10 cellular contexts compared by ENCODE assay signal in the genomic region with DNA sequence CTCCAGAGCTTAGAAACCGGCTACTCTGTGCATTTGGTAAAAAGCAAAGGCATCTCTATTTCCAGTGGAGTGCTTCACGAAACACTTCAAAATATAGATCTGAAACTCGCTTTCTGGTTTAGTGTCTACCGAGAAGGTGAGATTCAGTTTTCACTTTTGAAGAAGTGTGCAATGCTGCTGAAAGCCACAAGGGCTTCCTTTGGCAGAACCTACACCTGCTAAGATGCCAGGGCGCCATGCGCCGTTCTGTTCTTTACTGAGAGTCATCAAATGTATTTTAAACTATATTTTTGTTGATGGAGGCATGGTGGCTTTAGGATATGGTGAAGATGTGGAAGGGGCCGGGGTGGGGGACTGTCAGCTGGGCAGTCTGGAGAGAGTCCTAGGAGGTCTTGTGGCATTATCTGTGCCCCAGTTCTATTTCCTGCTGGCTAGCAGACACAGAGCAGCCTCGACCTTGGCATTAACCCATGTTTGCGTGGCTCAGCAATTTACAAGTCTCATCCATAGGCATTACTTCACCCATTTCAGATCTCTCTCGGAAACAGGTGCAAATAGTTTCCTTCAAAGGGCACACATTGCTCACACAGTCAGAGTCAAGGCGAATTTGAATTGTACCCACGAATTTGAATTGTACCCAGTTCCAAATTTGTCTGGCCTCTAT. TPM values are rescaled to one million over a fixed set of nuclear protein-coding genes. Genes with fewer than 3 reads are reported as not detected.
DNase-seq lines count a peak whose midpoint lies in the region; ATAC-seq and TF ChIP-seq lines count a peak whose summit lies in the region.
"Had no signal": no experiment of that assay in that cellular context is flagged by ENCODE, and none has a peak within 500 bp of the region (broad histone marks: within the 10 kb centered on the region; RNA-seq: fewer than 3 reads in every experiment).

No MANE protein-coding gene starts in this region.

- H3K79me1 ChIP-seq in trophoblast cell (ENCODE audit: low read length) = no peaks in the 10 kb centered on the region

- no peak overlapping the region for H3K23ac ChIP-seq in trophoblast cell (ENCODE audit: low read length)

- CTCF ChIA-PET in CD8-positive, alpha-beta memory T cell (lab: Charles Lee) = interaction anchor here (0.6 to 1.8 kb wide), 4 partner anchors 10 to 265 kb away, joined by 3 to 4 read pairs (median 4); no protein-coding TSS in a partner anchor

- peak overlapping the region in 6 of 8 donors; percentile 3 to 89 (median 38) for H3K27ac Mint-ChIP-seq in CD8-positive, alpha-beta memory T cell

- no peak overlapping the region for H2BK120ac ChIP-seq in trophoblast cell (ENCODE audit: insufficient read depth, low read length, poor library complexity)

- intact Hi-C loops in sigmoid colon (cut with DNase I) = loop anchor here (2.0 kb wide), 1 partner anchor 20 kb away; no protein-coding TSS in a partner anchor
- intact Hi-C loops in vagina (cut with DNase I) = no loop called here

- POLR2A ChIA-PET in CD8-positive, alpha-beta memory T cell (lab: Charles Lee) = no interaction called here

- H3K27me3 Mint-ChIP-seq in CD8-positive, alpha-beta memory T cell = peaks cover 6 to 46% of the 10 kb centered on the region in 2 donors

- TF ChIP-seq POLR2A in sigmoid colon (IDR thresholded peaks at IDR 0.05) (no peak), vagina (IDR thresholded peaks at IDR 0.05) (no peak)

- no peak overlapping the region for H2AK5ac ChIP-seq in trophoblast cell (ENCODE audit: low read length)

- no peaks in the 10 kb centered on the region for H3K9me3 Mint-ChIP-seq in CD8-positive, alpha-beta memory T cell
- H3K9me3 Mint-ChIP-seq: dendritic cell treated with granulocyte-macrophage colony-stimulating factor and Interleukin-4, amounts not matched to agents 40 ng/mL and 50 ng/mL, for 4 days had no signal

- TF ChIP-seq CTCF in sigmoid colon (IDR thresholded peaks at IDR 0.05) (peak in 2 of 4 experiments; percentile 31 to 35), vagina (IDR thresholded peaks at IDR 0.05) (no peak)

- peaks cover 22% of the 10 kb centered on the region for H3K4me1 ChIP-seq in CD8-positive, alpha-beta memory T cell (ENCODE audit: insufficient read depth, low read length)
- H3K4me1 ChIP-seq in sigmoid colon (peaks cover 0 to 54% (median 37%) of the 10 kb centered on the region in 4 donors), trophoblast cell (ENCODE audit: control insufficient read depth in 1 of 2, insufficient read depth in 2 of 2, low read length in 2 of 2) (no peaks in the 10 kb centered on the region), vagina (no peaks in the 10 kb centered on the region)

- peak overlapping the region; percentile 22 to 88 (median 73) for H3K4me3 Mint-ChIP-seq in CD8-positive, alpha-beta memory T cell

- H2BK5ac ChIP-seq in trophoblast cell (ENCODE audit: low read depth, low read length, poor library complexity) = no peak overlapping the region

- H3K9me3 ChIP-seq in CD8-positive, alpha-beta memory T cell (ENCODE audit: low read length) = no peaks in the 10 kb centered on the region
- no peaks in the 10 kb centered on the region for H3K9me3 ChIP-seq in sigmoid colon
- no peaks in the 10 kb centered on the region for H3K9me3 ChIP-seq in trophoblast cell (ENCODE audit: insufficient read depth, low read depth, low read length)
- no peaks in the 10 kb centered on the region for H3K9me3 ChIP-seq in vagina

- H4K12ac ChIP-seq in trophoblast cell (ENCODE audit: low read depth, low read length) = no peak overlapping the region

- H3K4ac ChIP-seq in trophoblast cell (ENCODE audit: low read depth, low read length) = no peak overlapping the region

- H4K91ac ChIP-seq in trophoblast cell (ENCODE audit: low read depth, low read length) = no peak overlapping the region

- no peak overlapping the region for H3K27ac ChIP-seq in CD8-positive, alpha-beta memory T cell (ENCODE audit: low read depth, low read length)
- H3K27ac ChIP-seq in sigmoid colon (peak overlapping the region; percentile 38 to 65 (median 62)), trophoblast cell (ENCODE audit: low read depth, low read length) (no peak overlapping the region), vagina (no peak overlapping the region)

- H3K14ac ChIP-seq in trophoblast cell (ENCODE audit: low read length) = no peak overlapping the region

- no peak overlapping the region for H2AFZ ChIP-seq in trophoblast cell (ENCODE audit: insufficient read depth, low read length, poor library complexity)

- no peaks in the 10 kb centered on the region for H3K36me3 Mint-ChIP-seq in CD8-positive, alpha-beta memory T cell

- WGBS in sigmoid colon, 2 donors = 68 to 77% methylated on average over 13 of the region's 13 CpGs
- no CpG with 5 or more reads among the region's 13 CpGs for WGBS in trophoblast cell (ENCODE audit: extremely low coverage, insufficient coverage, insufficient read length)

- DNase-seq in CD8-positive, alpha-beta memory T cell = peak in 3 of 5 donors; percentile 3 to 9 (median 6)
- DNase-seq in activated CD4-positive, alpha-beta T cell treated with anti-CD3 and anti-CD28 coated beads, Interleukin-2, amount 50 U/mL, for 48 hours = peak; percentile 6 to 21
- no peak for DNase-seq in sigmoid colon
- no peak for DNase-seq in trophoblast cell
- DNase-seq in vagina (ENCODE audit: extremely low spot score in 2 of 2) = no peak
- DNase-seq in SHP77 (lab: John Stamatoyannopoulos, UW) = no peak
- DNase-seq: IMR-90 had no signal

- H3K79me2 ChIP-seq in trophoblast cell (ENCODE audit: control insufficient read depth, insufficient read depth, low read length, poor library complexity) = no peaks in the 10 kb centered on the region

- H3K27me3 ChIP-seq in CD8-positive, alpha-beta memory T cell (ENCODE audit: insufficient read depth, low read length, poor library complexity, severe bottlenecking) = no peaks in the 10 kb centered on the region
- H3K27me3 ChIP-seq in sigmoid colon (no peaks in the 10 kb centered on the region), trophoblast cell (ENCODE audit: insufficient read depth, low read length) (no peaks in the 10 kb centered on the region), vagina (no peaks in the 10 kb centered on the region)

- no peaks in the 10 kb centered on the region for H3K36me3 ChIP-seq in CD8-positive, alpha-beta memory T cell (ENCODE audit: insufficient read depth, low read length)
- H3K36me3 ChIP-seq in sigmoid colon = no peaks in the 10 kb centered on the region
- H3K36me3 ChIP-seq in trophoblast cell (ENCODE audit: control insufficient read depth in 1 of 2, insufficient read depth in 2 of 2, low read length in 2 of 2) = no peaks in the 10 kb centered on the region
- no peaks in the 10 kb centered on the region for H3K36me3 ChIP-seq in vagina

- peaks cover 33 to 48% (median 46%) of the 10 kb centered on the region in 3 donors for H3K4me1 Mint-ChIP-seq in CD8-positive, alpha-beta memory T cell

- no peak for TF ChIP-seq EP300 in sigmoid colon (IDR thresholded peaks at IDR 0.05)

- no peak overlapping the region for H2BK12ac ChIP-seq in trophoblast cell (ENCODE audit: low read length)

- no peak overlapping the region for H3K4me2 ChIP-seq in trophoblast cell (ENCODE audit: low read length)

- no peak overlapping the region for H3K4me3 ChIP-seq in CD8-positive, alpha-beta memory T cell (ENCODE audit: low read length)
- H3K4me3 ChIP-seq in sigmoid colon = no peak overlapping the region
- H3K4me3 ChIP-seq in trophoblast cell (ENCODE audit: low read depth, low read length) = no peak overlapping the region
- no peak overlapping the region for H3K4me3 ChIP-seq in vagina

- ATAC-seq in GM19025 (IDR thresholded peaks at IDR 0.05; ENCODE audit: low read depth, unreplicated experiment) (peak; percentile 89), HG03060 (IDR thresholded peaks at IDR 0.05; ENCODE audit: low read depth, unreplicated experiment) (peak; percentile 80)

- H4K8ac ChIP-seq in trophoblast cell (ENCODE audit: low read depth, low read length) = no peak overlapping the region

- H3K18ac ChIP-seq in trophoblast cell (ENCODE audit: low read length) = no peak overlapping the region

- H3K9ac ChIP-seq in trophoblast cell (ENCODE audit: low read length) = no peak overlapping the region

RNA-seq across cellular contexts. Expression of a gene that starts 46.7 kb away (rescaled TPM):
- not detected for total RNA-seq in CD8-positive, alpha-beta memory T cell
- not detected for polyA plus RNA-seq in CD8-positive, alpha-beta memory T cell
- total RNA-seq in sigmoid colon (1 to 10 TPM in 2 of 4 donors, under 1 TPM in 2; 0.16 to 1.4 (median 0.94) TPM), vagina (not detected)
- 1 to 10 TPM in 1 of 3 donors, under 1 TPM in 1, not detected in 1; 0.34 to 1.2 TPM for polyA plus RNA-seq in sigmoid colon
- 1.3 and 1.5 TPM in 2 replicates for polyA plus RNA-seq in trophoblast cell (2013)

RNA-seq across cellular contexts. Expression of a gene that starts 52.4 kb away (rescaled TPM):
- 100 to 1,000 TPM; 178 to 181 TPM for total RNA-seq in CD8-positive, alpha-beta memory T cell
- polyA plus RNA-seq in CD8-positive, alpha-beta memory T cell = 158 TPM
- total RNA-seq in sigmoid colon (10 to 100 TPM; 57.3 to 90.3 (median 81.0) TPM), vagina (55.0 TPM)
- polyA plus RNA-seq in sigmoid colon = 100 to 1,000 TPM in 1 of 3 donors, 10 to 100 TPM in 2; 31.8 to 211 (median 64.0) TPM
- polyA plus RNA-seq in trophoblast cell (2013) = 459 and 461 TPM in 2 replicates

Comparison
In these comparisons a context has a peak if more than half of its experiments do, and no peak if none do; other contexts are left out.
1. DNase-seq: peak in CD8-positive, alpha-beta memory T cell (3 of 5) and activated CD4-positive, alpha-beta T cell treated with anti-CD3 and anti-CD28 coated beads, Interleukin-2, amount 50 U/mL, for 48 hours (2 of 2); none in sigmoid colon (single experiment), trophoblast cell (0 of 2), vagina (0 of 2) and SHP77 (0 of 2).
2. H3K27ac ChIP-seq: peak in sigmoid colon (4 of 4); none in CD8-positive, alpha-beta memory T cell (single experiment), trophoblast cell (single experiment) and vagina (single experiment).